16 cellular contexts compared by ENCODE assay signal in genomic region chr3:103968751-103969150, GRCh38.
DNase-seq lines count a peak whose midpoint lies in the region; ATAC-seq and TF ChIP-seq lines count a peak whose summit lies in the region.
"Had no signal": no experiment of that assay in that cellular context is flagged by ENCODE, and none has a peak within 500 bp of the region (broad histone marks: within the 10 kb centered on the region; RNA-seq: fewer than 3 reads in every experiment).

No MANE protein-coding gene starts in this region.

- no peaks in the 10 kb centered on the region for H3K79me2 ChIP-seq in KMS-11 (ENCODE audit: insufficient read depth, low read depth)
- H3K79me2 ChIP-seq: parathyroid adenoma had no signal

- peak overlapping the region; percentile 51; the same call in 1 of the 2 replicates for H3K4me2 ChIP-seq in KMS-11

- no peaks in the 10 kb centered on the region for H3K36me3 Mint-ChIP-seq in activated T-helper 2 cell treated with anti-CD3 and anti-CD28 coated beads, Interferon-gamma antibody, Interleukin-2, Interleukin-4, amounts not matched to agents 10 μg/mL and 5 μg/mL and 100 μg/mL, durations not matched to agents 14 hours and 24 hours and 36 hours (ENCODE audit: low read depth)
- H3K36me3 Mint-ChIP-seq: CD4-positive, CD25-positive, alpha-beta regulatory T cell had no signal

- DNase-seq in cerebellum (ENCODE audit: low spot score) (no peak), dermis blood vessel endothelial cell (no peak)
- no peak for DNase-seq in activated T-helper 2 cell treated with anti-CD3 and anti-CD28 coated beads, Interferon-gamma antibody, Interleukin-2, Interleukin-4, amounts not matched to agents 10 μg/mL and 5 μg/mL and 100 μg/mL, durations not matched to agents 14 hours and 24 hours and 36 hours (ENCODE audit: low spot score)
- no peak for DNase-seq in stimulated activated CD4-positive, alpha-beta T cell treated with anti-CD3 and anti-CD28 coated beads, Interleukin-15, amount 100 ng/mL, for 24 hours
- DNase-seq: activated gamma-delta T cell; CD4-positive, CD25-positive, alpha-beta regulatory T cell; kidney; NCI-H146; stimulated activated CD4-positive, alpha-beta T cell treated with anti-CD3 and anti-CD28 coated beads, Interleukin-4, amount 100 ng/mL, for 24 hours had no signal

- no peak overlapping the region for H3K27ac Mint-ChIP-seq in activated T-helper 2 cell treated with anti-CD3 and anti-CD28 coated beads, Interferon-gamma antibody, Interleukin-2, Interleukin-4, amounts not matched to agents 10 μg/mL and 5 μg/mL and 100 μg/mL, durations not matched to agents 14 hours and 24 hours and 36 hours
- H3K27ac Mint-ChIP-seq: CD4-positive, CD25-positive, alpha-beta regulatory T cell had no signal

- H4K20me1 ChIP-seq in KMS-11 (ENCODE audit: insufficient read depth) = no peaks in the 10 kb centered on the region

- H3K36me3 ChIP-seq in KMS-11 (ENCODE audit: insufficient read depth) = no peaks in the 10 kb centered on the region

- H3K27ac ChIP-seq in KMS-11 = no peak overlapping the region
- H3K27ac ChIP-seq: parathyroid adenoma had no signal

- peak overlapping the region; percentile 34; the same call in 1 of the 2 replicates for H2AFZ ChIP-seq in KMS-11 (ENCODE audit: low read depth)
- H2AFZ ChIP-seq: parathyroid adenoma had no signal

- intact Hi-C loops in activated T-helper 2 cell treated with anti-CD3 and anti-CD28 coated beads, Interferon-gamma antibody, Interleukin-2, Interleukin-4, amounts not matched to agents 10 μg/mL and 5 μg/mL and 100 μg/mL, durations not matched to agents 14 hours and 24 hours and 36 hours (cut with micrococcal nuclease) = no loop called here

- peaks cover 10% of the 10 kb centered on the region for H3K9me3 Mint-ChIP-seq in activated T-helper 2 cell treated with anti-CD3 and anti-CD28 coated beads, Interferon-gamma antibody, Interleukin-2, Interleukin-4, amounts not matched to agents 10 μg/mL and 5 μg/mL and 100 μg/mL, durations not matched to agents 14 hours and 24 hours and 36 hours

- H3K4me1 Mint-ChIP-seq in activated T-helper 2 cell treated with anti-CD3 and anti-CD28 coated beads, Interferon-gamma antibody, Interleukin-2, Interleukin-4, amounts not matched to agents 10 μg/mL and 5 μg/mL and 100 μg/mL, durations not matched to agents 14 hours and 24 hours and 36 hours (ENCODE audit: low read depth) = no peaks in the 10 kb centered on the region
- H3K4me1 Mint-ChIP-seq: CD4-positive, CD25-positive, alpha-beta regulatory T cell had no signal

- no peak overlapping the region for H3K4me3 Mint-ChIP-seq in activated T-helper 2 cell treated with anti-CD3 and anti-CD28 coated beads, Interferon-gamma antibody, Interleukin-2, Interleukin-4, amounts not matched to agents 10 μg/mL and 5 μg/mL and 100 μg/mL, durations not matched to agents 14 hours and 24 hours and 36 hours (ENCODE audit: low read depth)
- H3K4me3 Mint-ChIP-seq: CD4-positive, CD25-positive, alpha-beta regulatory T cell had no signal

- no peaks in the 10 kb centered on the region for H3K27me3 Mint-ChIP-seq in activated T-helper 2 cell treated with anti-CD3 and anti-CD28 coated beads, Interferon-gamma antibody, Interleukin-2, Interleukin-4, amounts not matched to agents 10 μg/mL and 5 μg/mL and 100 μg/mL, durations not matched to agents 14 hours and 24 hours and 36 hours (ENCODE audit: low read depth)
- H3K27me3 Mint-ChIP-seq: CD4-positive, CD25-positive, alpha-beta regulatory T cell had no signal

- H3K27me3 ChIP-seq in KMS-11 (ENCODE audit: insufficient read depth, low read depth) = no peaks in the 10 kb centered on the region

- ATAC-seq in GM18520 (IDR thresholded peaks at IDR 0.05; ENCODE audit: unreplicated experiment) (peak; percentile 87), GM21367 (IDR thresholded peaks at IDR 0.05; ENCODE audit: unreplicated experiment) (peak; percentile 81), HG02973 (IDR thresholded peaks at IDR 0.05; ENCODE audit: unreplicated experiment) (peak; percentile 86)
- ATAC-seq: activated CD4-positive, CD25-positive, alpha-beta regulatory T cell treated with anti-CD3 and anti-CD28 coated beads, Interleukin-2, amount 50 U/mL, for 24 hours; Panc1 had no signal

- no peak overlapping the region for H3K9ac ChIP-seq in KMS-11
- H3K9ac ChIP-seq: parathyroid adenoma had no signal

- H3K4me3 ChIP-seq in KMS-11 (IDR thresholded peaks at IDR 0.05; ENCODE audit: insufficient read depth, low read depth, low read length) = no peak overlapping the region

- peaks cover 12% of the 10 kb centered on the region for H3K4me1 ChIP-seq in KMS-11 (ENCODE audit: low read depth, poor library complexity, severe bottlenecking)
- H3K4me1 ChIP-seq: parathyroid adenoma had no signal

- no peak for TF ChIP-seq CTCF in KMS-11 (conservative IDR thresholded peaks at IDR 0.05; ENCODE audit: low read depth, low read length)
